In genomic region chr7:141076377-141076776, GRCh38 we compare ENCODE assay signal across 11 cellular contexts.
A peak's percentile ranks its signal among the peaks of the same experiment; 100 is the strongest.
DNase-seq lines count a peak whose midpoint lies in the region; ATAC-seq lines count a peak whose summit lies in the region.
"Had no signal": no experiment of that assay in that cellular context is flagged by ENCODE, and none has a peak within 500 bp of the region (broad histone marks: within the 10 kb centered on the region; RNA-seq: fewer than 3 reads in every experiment).

No MANE protein-coding gene starts in this region.

- peak; percentile 82 for DNase-seq in DMS79 treated with DMSO at 0.1 percent for 48 hours (lab: John Stamatoyannopoulos, UW)
- peak; percentile 32 to 43 for DNase-seq in NCI-H1930 (lab: John Stamatoyannopoulos, UW)
- DNase-seq in SHP77 (lab: John Stamatoyannopoulos, UW), result peak; percentile 66 to 78
- DNase-seq in medulla oblongata (ENCODE audit: extremely low spot score), result peak; percentile 64
- DNase-seq in DMS114 treated with DMSO at 0.1 percent for 48 hours (lab: John Stamatoyannopoulos, UW; ENCODE audit: unreplicated experiment), result no peak
- DNase-seq: central memory CD4-positive, alpha-beta T cell had no signal

- ATAC-seq in GM21390 (IDR thresholded peaks at IDR 0.05; ENCODE audit: unreplicated experiment) (no peak), GM19395 (IDR thresholded peaks at IDR 0.05; ENCODE audit: unreplicated experiment) (no peak), GM18907 (IDR thresholded peaks at IDR 0.05; ENCODE audit: unreplicated experiment) (no peak)
- ATAC-seq: GM12878, Panc1 had no signal
